ENCODE assay signal across 9 cellular contexts in genomic region chr2:17878222-17879136, GRCh38. TPM values are rescaled to one million over a fixed set of nuclear protein-coding genes. Genes with fewer than 3 reads are reported as not detected.
DNase-seq lines count a peak whose midpoint lies in the region; ATAC-seq and TF ChIP-seq lines count a peak whose summit lies in the region.
"Had no signal": no experiment of that assay in that cellular context is flagged by ENCODE, and none has a peak within 500 bp of the region (broad histone marks: within the 10 kb centered on the region; RNA-seq: fewer than 3 reads in every experiment).

KCNS3 (plus strand) TSS chr2:17878667; CDS start chr2:17931009, 52,342 bp downstream.

- H3K4me1 ChIP-seq in CD4-positive, CD25-positive, alpha-beta regulatory T cell (ENCODE audit: control insufficient read depth, insufficient read depth, low read length, poor library complexity, severe bottlenecking) = peaks cover 18% of the 10 kb centered on the region
- peaks cover 7% of the 10 kb centered on the region; the same call in 1 of the 2 replicates for H3K4me1 ChIP-seq in OCI-LY3 (ENCODE audit: low read length)
- peaks cover 15 to 47% (median 35%) of the 10 kb centered on the region in 4 donors for H3K4me1 ChIP-seq in stomach

- no peaks in the 10 kb centered on the region for H3K9me3 ChIP-seq in CD4-positive, CD25-positive, alpha-beta regulatory T cell (ENCODE audit: control insufficient read depth in 2 of 2, low read length in 2 of 2)
- H3K9me3 ChIP-seq in OCI-LY3 (ENCODE audit: insufficient read depth, low read length) (no peaks in the 10 kb centered on the region), stomach (no peaks in the 10 kb centered on the region)

- H3K4me3 Mint-ChIP-seq in CD4-positive, CD25-positive, alpha-beta regulatory T cell = peak within 1 kb of the TSS; percentile 12 to 75 (median 51)
- peak within 1 kb of the TSS; percentile 67 for H3K4me3 Mint-ChIP-seq in central memory CD8-positive, alpha-beta T cell

- peaks cover 88% of the 10 kb centered on the region for H3K27me3 Mint-ChIP-seq in CD4-positive, CD25-positive, alpha-beta regulatory T cell
- peaks cover 83% of the 10 kb centered on the region for H3K27me3 Mint-ChIP-seq in central memory CD8-positive, alpha-beta T cell

- TF ChIP-seq CTCF in OCI-LY3 (IDR thresholded peaks at IDR 0.05; ENCODE audit: low read depth, low read length) (no peak), stomach (IDR thresholded peaks at IDR 0.05) (no peak)

- H3K27me3 ChIP-seq in CD4-positive, CD25-positive, alpha-beta regulatory T cell (ENCODE audit: control insufficient read depth, insufficient read depth, low read length) = peaks cover 30% of the 10 kb centered on the region
- H3K27me3 ChIP-seq in OCI-LY3 (ENCODE audit: low read depth, low read length) (peaks cover 63% of the 10 kb centered on the region), stomach (peaks cover 0 to 44% (median 3%) of the 10 kb centered on the region in 3 donors)

- peak in 1 of 3 donors; percentile 15 for DNase-seq in CD4-positive, CD25-positive, alpha-beta regulatory T cell
- no peak for DNase-seq in central memory CD8-positive, alpha-beta T cell (ENCODE audit: low spot score in 2 of 2)
- DNase-seq in left kidney (ENCODE audit: low read depth, low spot score) (peak; percentile 75), stomach (peak; percentile 60), foreskin melanocyte (no peak)

- peak within 1 kb of the TSS; percentile 71; the same call in 1 of the 2 replicates for H2AFZ ChIP-seq in OCI-LY3 (ENCODE audit: low read depth, low read length)

- 1 to 4% (median 1%) methylated on average over 20 to 114 of the region's 114 CpGs for WGBS in stomach, 5 donors

- no peaks in the 10 kb centered on the region for H3K36me3 Mint-ChIP-seq in CD4-positive, CD25-positive, alpha-beta regulatory T cell
- no peaks in the 10 kb centered on the region for H3K36me3 Mint-ChIP-seq in central memory CD8-positive, alpha-beta T cell (ENCODE audit: insufficient read depth)

- no peaks in the 10 kb centered on the region for H4K20me1 ChIP-seq in OCI-LY3 (ENCODE audit: insufficient read depth, low read length)

- peak within 1 kb of the TSS; percentile 85 for H3K4me2 ChIP-seq in OCI-LY3 (ENCODE audit: low read length)

- H3K9ac ChIP-seq in OCI-LY3 (ENCODE audit: low read length) = peak within 1 kb of the TSS; percentile 10; the same call in 1 of the 2 replicates

- H3K27ac ChIP-seq in CD4-positive, CD25-positive, alpha-beta regulatory T cell (ENCODE audit: insufficient read depth, low read length, poor library complexity, severe bottlenecking) = no peak within 1 kb of the TSS
- no peak within 1 kb of the TSS for H3K27ac ChIP-seq in OCI-LY3 (ENCODE audit: low read length)
- H3K27ac ChIP-seq in stomach = peak within 1 kb of the TSS; percentile 66 to 91 (median 83)

- no peaks in the 10 kb centered on the region for H3K79me2 ChIP-seq in OCI-LY3 (ENCODE audit: low read length)

- TF ChIP-seq POLR2A in stomach (IDR thresholded peaks at IDR 0.05) = no peak

- peaks cover 0 to 3% (median 0%) of the 10 kb centered on the region in 7 donors for H3K9me3 Mint-ChIP-seq in CD4-positive, CD25-positive, alpha-beta regulatory T cell
- no peaks in the 10 kb centered on the region for H3K9me3 Mint-ChIP-seq in central memory CD8-positive, alpha-beta T cell

- no peak within 1 kb of the TSS for H3K27ac Mint-ChIP-seq in CD4-positive, CD25-positive, alpha-beta regulatory T cell
- H3K27ac Mint-ChIP-seq in central memory CD8-positive, alpha-beta T cell (ENCODE audit: low read depth) = no peak within 1 kb of the TSS

- peak; percentile 47 to 50 for ATAC-seq in CD4-positive, CD25-positive, alpha-beta regulatory T cell (ENCODE audit: low read depth in 2 of 2)
- ATAC-seq in GM19023 (IDR thresholded peaks at IDR 0.05; ENCODE audit: unreplicated experiment) = peak; percentile 77
- peak; percentile 79 for ATAC-seq in HG03097 (IDR thresholded peaks at IDR 0.05; ENCODE audit: low FRiP score, unreplicated experiment)
- ATAC-seq in central memory CD8-positive, alpha-beta T cell (replicated peaks; ENCODE audit: extremely low read depth, poor library complexity, severe bottlenecking) = no peak

- H3K36me3 ChIP-seq in CD4-positive, CD25-positive, alpha-beta regulatory T cell (ENCODE audit: control insufficient read depth, insufficient read depth, low read length) = no peaks in the 10 kb centered on the region
- H3K36me3 ChIP-seq in OCI-LY3 (replicated peaks; ENCODE audit: low read depth, low read length) (no peaks in the 10 kb centered on the region), stomach (no peaks in the 10 kb centered on the region)

- TF ChIP-seq EP300 in stomach (IDR thresholded peaks at IDR 0.05) = no peak

- peaks cover 0 to 28% (median 7%) of the 10 kb centered on the region in 4 donors for H3K4me1 Mint-ChIP-seq in CD4-positive, CD25-positive, alpha-beta regulatory T cell
- H3K4me1 Mint-ChIP-seq in central memory CD8-positive, alpha-beta T cell = peaks cover 7% of the 10 kb centered on the region

- intact Hi-C loops in stomach (cut with DNase I; ENCODE audit: low total_unique reads) = no loop called here

- no peak within 1 kb of the TSS for H3K4me3 ChIP-seq in CD4-positive, CD25-positive, alpha-beta regulatory T cell (ENCODE audit: low read depth, low read length)
- H3K4me3 ChIP-seq in OCI-LY3 (ENCODE audit: low read length) (peak within 1 kb of the TSS; percentile 78), stomach (peak within 1 kb of the TSS; percentile 64 to 93 (median 70))

RNA-seq across cellular contexts. Expression of gene KCNS3, which starts in this region (rescaled TPM):
- total RNA-seq in CD4-positive, CD25-positive, alpha-beta regulatory T cell = not detected
- not detected for polyA plus RNA-seq in CD4-positive, CD25-positive, alpha-beta regulatory T cell
- total RNA-seq in stomach = 100 to 1,000 TPM in 2 of 5 donors, 10 to 100 TPM in 3; 18.1 to 150 (median 31.0) TPM
- polyA plus RNA-seq in stomach = 10 to 100 TPM in 2 of 3 donors, 1 to 10 TPM in 1; 7.6 to 15.0 (median 12.3) TPM
- total RNA-seq: T-helper 2 cell treated with Interferon-gamma antibody and Interleukin-4, amounts not matched to agents 100 ng/mL and 5 ng/mL, for 36 hours had no signal

Comparison
In these comparisons a context has a peak if more than half of its experiments do, and no peak if none do; other contexts are left out.
1. RNA of gene KCNS3 (total RNA-seq): 18.1 to 150 TPM in stomach; not detected in CD4-positive, CD25-positive, alpha-beta regulatory T cell (single experiment); every median in the first group is over 10 times any median in the second.
2. RNA of gene KCNS3 (polyA plus RNA-seq): 7.6 to 15.0 TPM in stomach; not detected in CD4-positive, CD25-positive, alpha-beta regulatory T cell; every median in the first group is over 4 times any median in the second.
3. Peak in ATAC-seq in CD4-positive, CD25-positive, alpha-beta regulatory T cell; RNA of the gene not detected or under 1 TPM.
4. DNase-seq: peak in left kidney (single experiment) and stomach (single experiment); none in central memory CD8-positive, alpha-beta T cell (0 of 2) and foreskin melanocyte (single experiment).
5. H3K27ac ChIP-seq: peak in stomach (5 of 5); none in CD4-positive, CD25-positive, alpha-beta regulatory T cell (single experiment) and OCI-LY3 (single experiment).